In the genomic region with DNA sequence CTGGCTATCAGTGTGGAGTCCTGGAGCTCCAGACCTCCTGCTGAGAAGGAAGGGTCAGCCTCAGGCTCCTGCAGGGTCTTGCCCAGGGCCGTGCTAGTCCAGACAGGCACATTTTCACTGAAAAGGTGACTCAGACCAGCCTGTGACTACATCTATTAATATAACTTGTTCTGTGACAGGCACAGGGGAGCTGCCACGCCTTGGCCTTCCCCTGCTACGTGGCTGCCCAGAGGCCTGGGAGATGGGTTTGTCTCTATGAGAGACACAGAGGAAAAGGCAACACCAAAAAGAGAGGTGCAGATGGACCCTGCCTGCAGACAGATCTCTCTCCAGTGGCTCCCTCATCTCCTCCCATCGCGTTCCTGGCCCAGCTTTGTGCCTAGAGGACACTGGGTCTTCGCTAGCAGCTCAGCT, we compare ENCODE assay signal across 14 cellular contexts. TPM values are rescaled to one million over a fixed set of nuclear protein-coding genes. Genes with fewer than 3 reads are reported as not detected.
"Had no signal": no experiment of that assay in that cellular context is flagged by ENCODE, and none has a peak within 500 bp of the region (broad histone marks: within the 10 kb centered on the region; RNA-seq: fewer than 3 reads in every experiment).

No MANE protein-coding gene starts in this region.

RNA-seq across cellular contexts. Expression of a gene that starts 2.1 kb away (rescaled TPM):
- total RNA-seq: activated CD8-positive, alpha-beta T cell treated with anti-CD3 and anti-CD28 coated beads for 36 hours; activated T-cell treated with anti-CD3 and anti-CD28 coated beads, Interleukin-2, amount 50 U/mL, for 4 hours; body of pancreas; colonic mucosa; occipital lobe; T-helper 17 cell; temporal lobe had no signal

RNA-seq across cellular contexts. Expression of a gene that starts 9.7 kb away (rescaled TPM):
- total RNA-seq: activated CD8-positive, alpha-beta T cell treated with anti-CD3 and anti-CD28 coated beads for 36 hours; activated T-cell treated with anti-CD3 and anti-CD28 coated beads, Interleukin-2, amount 50 U/mL, for 4 hours; body of pancreas; gastroesophageal sphincter; hepatocyte; kidney; mesothelial cell of epicardium; occipital lobe; prostate gland; T-helper 17 cell; temporal lobe; upper lobe of right lung; WTC11 had no signal
- polyA plus RNA-seq: hepatocyte had no signal
